10 cellular contexts compared by ENCODE assay signal in genomic region chr7:106282374-106282773, GRCh38. TPM values are rescaled to one million over a fixed set of nuclear protein-coding genes. Genes with fewer than 3 reads are reported as not detected.
DNase-seq lines count a peak whose midpoint lies in the region; ATAC-seq and TF ChIP-seq lines count a peak whose summit lies in the region.
"Had no signal": no experiment of that assay in that cellular context is flagged by ENCODE, and none has a peak within 500 bp of the region (broad histone marks: within the 10 kb centered on the region; RNA-seq: fewer than 3 reads in every experiment).

No MANE protein-coding gene starts in this region.

- RAD21 ChIA-PET in HCT116 (lab: Charles Lee; ENCODE audit: low non-redundant PET in 1 of 2, low total read pairs in 2 of 2, uncharacterized antibody in 2 of 2, unreplicated experiment in 2 of 2) = no interaction called here

- no peak overlapping the region for H3K9ac ChIP-seq in BLaER1
- H3K9ac ChIP-seq in HCT116 (ENCODE audit: low read length) = no peak overlapping the region

- H4K20me1 ChIP-seq in BLaER1 (peaks cover 65% of the 10 kb centered on the region), HCT116 (ENCODE audit: insufficient read depth) (peaks cover 8% of the 10 kb centered on the region; the same call in 1 of the 2 replicates)

- no peak for TF ChIP-seq CTCF in HCT116 (IDR thresholded peaks at IDR 0.05 in 2 of 3, conservative IDR thresholded peaks at IDR 0.05 in 1 of 3; ENCODE audit: borderline replicate concordance in 1 of 3, insufficient read depth in 1 of 3, low read depth in 2 of 3, low read length in 2 of 3)

- POLR2A ChIA-PET in HCT116 (lab: Charles Lee) = interaction anchor here (0.9 kb wide), 1 partner anchor 12 kb away, joined by 3 read pairs; no protein-coding TSS in a partner anchor
- POLR2A ChIA-PET in activated naive CD8-positive, alpha-beta T cell treated with anti-CD3 and anti-CD28 coated beads, Interleukin-2, amount 10 ng/mL, durations not matched to agents 7 days and 5 days (lab: Charles Lee) = interaction anchor here (0.5 to 1.5 kb wide), 3 partner anchors 22 to 1330 kb away, joined by 3 read pairs; no protein-coding TSS in a partner anchor

- DNase-seq in HCT116 (ENCODE audit: low read depth, low spot score) (no peak), medulla oblongata (ENCODE audit: extremely low spot score) (peak; percentile 38), NCI-H446 (lab: John Stamatoyannopoulos, UW) (no peak)
- no peak for DNase-seq in activated naive CD8-positive, alpha-beta T cell treated with anti-CD3 and anti-CD28 coated beads, Interleukin-2, amount 10 ng/mL, durations not matched to agents 7 days and 5 days
- DNase-seq in stimulated activated naive CD4-positive, alpha-beta T cell treated with Interleukin-2 at 50 U/mL for 16 hours (lab: John Stamatoyannopoulos, UW) = no peak
- DNase-seq: EL, NCI-H2029 had no signal

- H3K9me3 Mint-ChIP-seq in activated naive CD8-positive, alpha-beta T cell treated with anti-CD3 and anti-CD28 coated beads, Interleukin-2, amount 10 ng/mL, durations not matched to agents 7 days and 5 days = no peaks in the 10 kb centered on the region

- no peak for ATAC-seq in HCT116
- no peak for ATAC-seq in activated naive CD8-positive, alpha-beta T cell treated with anti-CD3 and anti-CD28 coated beads, Interleukin-2, amount 10 ng/mL, durations not matched to agents 7 days and 5 days (ENCODE audit: low read depth)
- ATAC-seq in HG02870 (IDR thresholded peaks at IDR 0.05; ENCODE audit: unreplicated experiment) = no peak
- ATAC-seq in GM19452 (IDR thresholded peaks at IDR 0.05; ENCODE audit: unreplicated experiment) = no peak

- no peaks in the 10 kb centered on the region for H3K27me3 ChIP-seq in BLaER1
- no peaks in the 10 kb centered on the region for H3K27me3 ChIP-seq in HCT116 (ENCODE audit: insufficient read depth, low read length)

- H3K4me1 ChIP-seq in BLaER1 (peaks cover 22% of the 10 kb centered on the region), HCT116 (ENCODE audit: control insufficient read depth in 1 of 2, insufficient read depth in 2 of 2, low read length in 2 of 2) (peaks cover 13 to 46% of the 10 kb centered on the region in 2 experiments; a peak in 3 of 4 replicates)

- H3K4me3 Mint-ChIP-seq in activated naive CD8-positive, alpha-beta T cell treated with anti-CD3 and anti-CD28 coated beads, Interleukin-2, amount 10 ng/mL, durations not matched to agents 7 days and 5 days = peak overlapping the region; percentile 58

- H3K4me3 ChIP-seq in BLaER1 (no peak overlapping the region), HCT116 (replicated peaks in 1 of 2; ENCODE audit: low read depth in 1 of 2, low read length in 2 of 2) (peak overlapping the region in 1 of 2 experiments; percentile 72; a peak in 1 of 4 replicates)

- H3K27ac Mint-ChIP-seq in activated naive CD8-positive, alpha-beta T cell treated with anti-CD3 and anti-CD28 coated beads, Interleukin-2, amount 10 ng/mL, durations not matched to agents 7 days and 5 days = no peak overlapping the region

- H3K36me3 Mint-ChIP-seq in activated naive CD8-positive, alpha-beta T cell treated with anti-CD3 and anti-CD28 coated beads, Interleukin-2, amount 10 ng/mL, durations not matched to agents 7 days and 5 days = peaks cover 18% of the 10 kb centered on the region

- intact Hi-C loops in HCT116 (cut with micrococcal nuclease) = no loop called here

- no peaks in the 10 kb centered on the region for H3K27me3 Mint-ChIP-seq in activated naive CD8-positive, alpha-beta T cell treated with anti-CD3 and anti-CD28 coated beads, Interleukin-2, amount 10 ng/mL, durations not matched to agents 7 days and 5 days

- no peak for TF ChIP-seq RAD21 in HCT116 (IDR thresholded peaks at IDR 0.05; ENCODE audit: low read depth)

- H3K36me3 ChIP-seq in BLaER1 (peaks cover under 1% of the 10 kb centered on the region; the same call in 1 of the 2 replicates), HCT116 (ENCODE audit: control insufficient read depth in 1 of 2, insufficient read depth in 2 of 2, low read length in 2 of 2) (peaks cover 0 to 9% of the 10 kb centered on the region in 2 experiments; a peak in 1 of 4 replicates)

- H3K4me2 ChIP-seq in BLaER1 (peak overlapping the region; percentile 86; the same call in 1 of the 2 replicates), HCT116 (ENCODE audit: low read length) (peak overlapping the region; percentile 73; the same call in 1 of the 2 replicates)

- no TSS peak for BruUV-seq in HCT116 (replicated peaks; lab: Mats Ljungman, UMichigan)

- TF ChIP-seq POLR2A in HCT116 (IDR thresholded peaks at IDR 0.05; ENCODE audit: borderline replicate concordance, extremely low read depth, insufficient read depth, insufficient read length) = no peak

- H3K27ac ChIP-seq in BLaER1 = no peak overlapping the region
- no peak overlapping the region for H3K27ac ChIP-seq in HCT116 (ENCODE audit: low read depth, low read length)

- peaks cover 52% of the 10 kb centered on the region for H3K4me1 Mint-ChIP-seq in activated naive CD8-positive, alpha-beta T cell treated with anti-CD3 and anti-CD28 coated beads, Interleukin-2, amount 10 ng/mL, durations not matched to agents 7 days and 5 days

- no peak overlapping the region for H2AFZ ChIP-seq in HCT116 (ENCODE audit: low read depth, low read length, poor library complexity, severe bottlenecking)

- H3K9me3 ChIP-seq in BLaER1 (no peaks in the 10 kb centered on the region), HCT116 (ENCODE audit: control insufficient read depth in 1 of 2, insufficient read depth in 1 of 2, low read depth in 1 of 2, low read length in 2 of 2) (no peaks in the 10 kb centered on the region)

- CTCF ChIA-PET in HCT116 (lab: Charles Lee) = no interaction called here

- peaks cover 68% of the 10 kb centered on the region for H3K79me2 ChIP-seq in HCT116 (ENCODE audit: insufficient read depth, low read length)

- no peaks in the 10 kb centered on the region for H3K9me2 ChIP-seq in HCT116 (ENCODE audit: insufficient read depth)

TF ChIP-seq in HCT116, 20 proteins besides CTCF, POLR2A, EP300 and RAD21:
- TF ChIP-seq YY1 (IDR thresholded peaks at IDR 0.05; ENCODE audit: extremely low read depth, insufficient replicate concordance, low read depth, low read length) (no peak), ZNF274 (IDR thresholded peaks at IDR 0.05; ENCODE audit: low read depth, low read length) (no peak), ZFX (IDR thresholded peaks at IDR 0.05) (no peak), SIN3A (IDR thresholded peaks at IDR 0.05; ENCODE audit: low read depth) (no peak), FOSL1 (IDR thresholded peaks at IDR 0.05; ENCODE audit: low read depth) (no peak), EZH2phosphoT487 (IDR thresholded peaks at IDR 0.05; ENCODE audit: borderline replicate concordance) (no peak), CEBPB (IDR thresholded peaks at IDR 0.05; ENCODE audit: low read depth) (no peak), TCF7L2 (IDR thresholded peaks at IDR 0.05; ENCODE audit: borderline replicate concordance, extremely low read depth, insufficient read depth, insufficient read length) (no peak)

RNA-seq across cellular contexts. Expression of gene NAMPT, which starts 2.4 kb away (rescaled TPM):
- 113 TPM for total RNA-seq in HCT116 (2021; ENCODE audit: unreplicated experiment)
- polyA plus RNA-seq in HCT116 (2012) = 37.2 and 46.4 TPM in 2 replicates
- 10 to 100 TPM; 63.8 to 65.7 TPM for total RNA-seq in activated naive CD8-positive, alpha-beta T cell treated with anti-CD3 and anti-CD28 coated beads, Interleukin-2, amount 10 ng/mL, durations not matched to agents 7 days and 5 days
